In the genomic region with DNA sequence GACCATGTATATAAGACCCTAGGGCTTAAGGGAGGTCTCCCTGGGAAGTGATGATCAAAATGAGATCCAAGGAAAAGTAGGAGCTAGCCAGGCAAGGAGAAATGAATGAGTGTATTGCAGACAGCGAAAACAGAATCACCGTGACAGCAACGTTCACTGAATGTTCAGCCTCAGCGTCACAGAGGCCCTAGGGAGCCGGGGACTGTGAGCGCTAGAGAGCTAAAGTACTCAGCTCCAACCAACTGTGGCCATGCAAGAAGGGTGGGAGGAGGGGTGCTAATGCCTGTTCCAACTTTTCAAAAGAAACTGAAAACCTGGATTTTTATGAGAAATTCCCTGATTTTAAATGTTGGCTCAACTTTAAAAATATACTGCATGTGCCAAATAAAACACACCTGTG, we compare ENCODE assay signal across 1 cellular context.
TF ChIP-seq lines count a peak whose summit lies in the region.

No MANE protein-coding gene starts in this region.

TF ChIP-seq in GM12878, 131 proteins besides CTCF, POLR2A, EP300 and RAD21:
- TF ChIP-seq, protein P1, sequence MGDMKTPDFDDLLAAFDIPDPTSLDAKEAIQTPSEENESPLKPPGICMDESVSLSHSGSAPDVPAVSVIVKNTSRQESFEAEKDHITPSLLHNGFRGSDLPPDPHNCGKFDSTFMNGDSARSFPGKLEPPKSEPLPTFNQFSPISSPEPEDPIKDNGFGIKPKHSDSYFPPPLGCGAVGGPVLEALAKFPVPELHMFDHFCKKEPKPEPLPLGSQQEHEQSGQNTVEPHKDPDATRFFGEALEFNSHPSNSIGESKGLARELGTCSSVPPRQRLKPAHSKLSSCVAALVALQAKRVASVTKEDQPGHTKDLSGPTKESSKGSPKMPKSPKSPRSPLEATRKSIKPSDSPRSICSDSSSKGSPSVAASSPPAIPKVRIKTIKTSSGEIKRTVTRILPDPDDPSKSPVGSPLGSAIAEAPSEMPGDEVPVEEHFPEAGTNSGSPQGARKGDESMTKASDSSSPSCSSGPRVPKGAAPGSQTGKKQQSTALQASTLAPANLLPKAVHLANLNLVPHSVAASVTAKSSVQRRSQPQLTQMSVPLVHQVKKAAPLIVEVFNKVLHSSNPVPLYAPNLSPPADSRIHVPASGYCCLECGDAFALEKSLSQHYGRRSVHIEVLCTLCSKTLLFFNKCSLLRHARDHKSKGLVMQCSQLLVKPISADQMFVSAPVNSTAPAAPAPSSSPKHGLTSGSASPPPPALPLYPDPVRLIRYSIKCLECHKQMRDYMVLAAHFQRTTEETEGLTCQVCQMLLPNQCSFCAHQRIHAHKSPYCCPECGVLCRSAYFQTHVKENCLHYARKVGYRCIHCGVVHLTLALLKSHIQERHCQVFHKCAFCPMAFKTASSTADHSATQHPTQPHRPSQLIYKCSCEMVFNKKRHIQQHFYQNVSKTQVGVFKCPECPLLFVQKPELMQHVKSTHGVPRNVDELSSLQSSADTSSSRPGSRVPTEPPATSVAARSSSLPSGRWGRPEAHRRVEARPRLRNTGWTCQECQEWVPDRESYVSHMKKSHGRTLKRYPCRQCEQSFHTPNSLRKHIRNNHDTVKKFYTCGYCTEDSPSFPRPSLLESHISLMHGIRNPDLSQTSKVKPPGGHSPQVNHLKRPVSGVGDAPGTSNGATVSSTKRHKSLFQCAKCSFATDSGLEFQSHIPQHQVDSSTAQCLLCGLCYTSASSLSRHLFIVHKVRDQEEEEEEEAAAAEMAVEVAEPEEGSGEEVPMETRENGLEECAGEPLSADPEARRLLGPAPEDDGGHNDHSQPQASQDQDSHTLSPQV (IDR thresholded peaks at IDR 0.05) = no peak
- TF ChIP-seq EED (IDR thresholded peaks at IDR 0.05; ENCODE audit: low read depth) = no peak
- TF ChIP-seq, protein P2, sequence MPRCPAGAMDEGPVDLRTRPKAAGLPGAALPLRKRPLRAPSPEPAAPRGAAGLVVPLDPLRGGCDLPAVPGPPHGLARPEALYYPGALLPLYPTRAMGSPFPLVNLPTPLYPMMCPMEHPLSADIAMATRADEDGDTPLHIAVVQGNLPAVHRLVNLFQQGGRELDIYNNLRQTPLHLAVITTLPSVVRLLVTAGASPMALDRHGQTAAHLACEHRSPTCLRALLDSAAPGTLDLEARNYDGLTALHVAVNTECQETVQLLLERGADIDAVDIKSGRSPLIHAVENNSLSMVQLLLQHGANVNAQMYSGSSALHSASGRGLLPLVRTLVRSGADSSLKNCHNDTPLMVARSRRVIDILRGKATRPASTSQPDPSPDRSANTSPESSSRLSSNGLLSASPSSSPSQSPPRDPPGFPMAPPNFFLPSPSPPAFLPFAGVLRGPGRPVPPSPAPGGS (IDR thresholded peaks at IDR 0.05; ENCODE audit: borderline replicate concordance, insufficient read depth, low read depth, low read length, poor library complexity, severe bottlenecking) = no peak
- no peak for TF ChIP-seq CREM (IDR thresholded peaks at IDR 0.05; ENCODE audit: low read depth)
- TF ChIP-seq, protein P3, sequence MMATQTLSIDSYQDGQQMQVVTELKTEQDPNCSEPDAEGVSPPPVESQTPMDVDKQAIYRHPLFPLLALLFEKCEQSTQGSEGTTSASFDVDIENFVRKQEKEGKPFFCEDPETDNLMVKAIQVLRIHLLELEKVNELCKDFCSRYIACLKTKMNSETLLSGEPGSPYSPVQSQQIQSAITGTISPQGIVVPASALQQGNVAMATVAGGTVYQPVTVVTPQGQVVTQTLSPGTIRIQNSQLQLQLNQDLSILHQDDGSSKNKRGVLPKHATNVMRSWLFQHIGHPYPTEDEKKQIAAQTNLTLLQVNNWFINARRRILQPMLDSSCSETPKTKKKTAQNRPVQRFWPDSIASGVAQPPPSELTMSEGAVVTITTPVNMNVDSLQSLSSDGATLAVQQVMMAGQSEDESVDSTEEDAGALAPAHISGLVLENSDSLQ (IDR thresholded peaks at IDR 0.05) = no peak
- TF ChIP-seq NFXL1 (IDR thresholded peaks at IDR 0.05; ENCODE audit: borderline replicate concordance) = no peak
- TF ChIP-seq KDM1A (IDR thresholded peaks at IDR 0.05; ENCODE audit: borderline replicate concordance) = no peak
- TF ChIP-seq, protein P4, sequence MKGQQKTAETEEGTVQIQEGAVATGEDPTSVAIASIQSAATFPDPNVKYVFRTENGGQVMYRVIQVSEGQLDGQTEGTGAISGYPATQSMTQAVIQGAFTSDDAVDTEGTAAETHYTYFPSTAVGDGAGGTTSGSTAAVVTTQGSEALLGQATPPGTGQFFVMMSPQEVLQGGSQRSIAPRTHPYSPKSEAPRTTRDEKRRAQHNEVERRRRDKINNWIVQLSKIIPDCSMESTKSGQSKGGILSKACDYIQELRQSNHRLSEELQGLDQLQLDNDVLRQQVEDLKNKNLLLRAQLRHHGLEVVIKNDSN (IDR thresholded peaks at IDR 0.05; ENCODE audit: borderline replicate concordance, extremely low read length, insufficient read depth, low read depth, low read length) = no peak
- TF ChIP-seq DPF2 (IDR thresholded peaks at IDR 0.05) = no peak
- TF ChIP-seq MXI1 (IDR thresholded peaks at IDR 0.05; ENCODE audit: low read depth, low read length) = no peak
- no peak for TF ChIP-seq NFYA (IDR thresholded peaks at IDR 0.05; ENCODE audit: borderline replicate concordance, low read depth, low read length)
- no peak for TF ChIP-seq GABPA (IDR thresholded peaks at IDR 0.05; ENCODE audit: low read depth)
- no peak for TF ChIP-seq MEF2A (IDR thresholded peaks at IDR 0.05; ENCODE audit: insufficient read depth, low read depth, low read length)
- no peak for TF ChIP-seq MYB (IDR thresholded peaks at IDR 0.05; ENCODE audit: borderline replicate concordance, low read depth, low read length)
- no peak for TF ChIP-seq YBX1 (IDR thresholded peaks at IDR 0.05)
- TF ChIP-seq, protein P5, sequence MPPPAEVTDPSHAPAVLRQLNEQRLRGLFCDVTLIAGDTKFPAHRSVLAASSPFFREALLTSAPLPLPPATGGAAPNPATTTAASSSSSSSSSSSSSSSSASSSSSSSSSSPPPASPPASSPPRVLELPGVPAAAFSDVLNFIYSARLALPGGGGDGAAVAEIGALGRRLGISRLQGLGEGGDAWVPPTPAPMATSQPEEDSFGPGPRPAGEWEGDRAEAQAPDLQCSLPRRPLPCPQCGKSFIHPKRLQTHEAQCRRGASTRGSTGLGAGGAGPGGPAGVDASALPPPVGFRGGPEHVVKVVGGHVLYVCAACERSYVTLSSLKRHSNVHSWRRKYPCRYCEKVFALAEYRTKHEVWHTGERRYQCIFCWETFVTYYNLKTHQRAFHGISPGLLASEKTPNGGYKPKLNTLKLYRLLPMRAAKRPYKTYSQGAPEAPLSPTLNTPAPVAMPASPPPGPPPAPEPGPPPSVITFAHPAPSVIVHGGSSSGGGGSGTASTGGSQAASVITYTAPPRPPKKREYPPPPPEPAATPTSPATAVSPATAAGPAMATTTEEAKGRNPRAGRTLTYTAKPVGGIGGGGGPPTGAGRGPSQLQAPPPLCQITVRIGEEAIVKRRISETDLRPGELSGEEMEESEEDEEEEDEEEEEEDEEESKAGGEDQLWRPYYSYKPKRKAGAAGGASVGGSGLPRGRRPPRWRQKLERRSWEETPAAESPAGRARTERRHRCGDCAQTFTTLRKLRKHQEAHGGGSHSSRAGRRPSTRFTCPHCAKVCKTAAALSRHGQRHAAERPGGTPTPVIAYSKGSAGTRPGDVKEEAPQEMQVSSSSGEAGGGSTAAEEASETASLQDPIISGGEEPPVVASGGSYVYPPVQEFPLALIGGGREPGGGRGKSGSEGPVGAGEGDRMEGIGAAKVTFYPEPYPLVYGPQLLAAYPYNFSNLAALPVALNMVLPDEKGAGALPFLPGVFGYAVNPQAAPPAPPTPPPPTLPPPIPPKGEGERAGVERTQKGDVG (CRISPR knock-in tag; IDR thresholded peaks at IDR 0.05) = no peak
- no peak for TF ChIP-seq TARDBP (IDR thresholded peaks at IDR 0.05; ENCODE audit: borderline replicate concordance)
- TF ChIP-seq IKZF2 (IDR thresholded peaks at IDR 0.05) = no peak
- no peak for TF ChIP-seq BACH1 (IDR thresholded peaks at IDR 0.05; ENCODE audit: borderline replicate concordance)
